In the genomic region with DNA sequence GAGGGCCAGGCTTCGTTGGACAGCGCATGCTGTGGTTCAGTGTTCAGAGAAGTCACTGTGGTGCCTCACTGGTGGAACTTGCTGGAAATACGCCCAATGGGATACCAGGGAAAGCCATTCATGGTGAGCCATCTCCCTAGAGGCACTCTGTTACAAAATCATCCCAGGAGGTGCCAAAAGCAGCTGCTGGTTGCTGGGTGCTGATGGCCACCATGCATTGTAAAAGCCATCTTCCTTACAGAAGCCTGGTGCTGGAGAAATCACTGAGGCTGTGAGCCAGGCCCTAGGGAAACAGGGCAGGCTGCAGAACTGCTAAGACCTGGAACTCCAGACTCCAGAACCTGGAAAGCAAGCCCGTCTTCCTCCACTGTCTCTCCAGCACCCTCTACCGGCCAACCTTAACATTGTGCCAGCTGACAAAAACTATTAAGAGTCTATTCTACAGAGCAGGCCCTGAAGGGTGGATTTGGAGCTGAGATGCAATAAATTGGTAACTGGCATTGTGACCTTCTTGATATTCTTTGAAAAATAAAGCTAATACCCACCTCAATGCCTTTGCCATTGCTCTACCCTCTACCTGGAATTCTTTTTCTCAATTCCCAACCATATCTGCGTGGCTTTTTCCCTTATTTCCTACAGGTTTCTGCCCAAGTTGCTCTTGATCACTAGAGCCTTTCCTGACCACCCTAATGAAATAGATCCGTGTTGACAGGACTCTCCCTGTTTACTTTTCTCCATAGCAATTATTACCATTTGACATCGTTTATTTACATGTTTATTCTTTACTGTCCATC, we compare ENCODE assay signal across 8 cellular contexts. TPM values are rescaled to one million over a fixed set of nuclear protein-coding genes. Genes with fewer than 3 reads are reported as not detected.
A peak's percentile ranks its signal among the peaks of the same experiment; 100 is the strongest.
DNase-seq lines count a peak whose midpoint lies in the region; ATAC-seq and TF ChIP-seq lines count a peak whose summit lies in the region.

No MANE protein-coding gene starts in this region.

- peaks cover 6% of the 10 kb centered on the region for H3K36me3 Mint-ChIP-seq in central memory CD8-positive, alpha-beta T cell (ENCODE audit: insufficient read depth)

- peak; percentile 89 for TF ChIP-seq CTCF in AG04450 (IDR thresholded peaks at IDR 0.05; ENCODE audit: low read depth, low read length)

- H3K27ac Mint-ChIP-seq in central memory CD8-positive, alpha-beta T cell (ENCODE audit: low read depth): no peak overlapping the region

- POLR2A ChIA-PET in AG04450 (lab: Yijun Ruan, JAX): no interaction called here

- H3K4me3 Mint-ChIP-seq in central memory CD8-positive, alpha-beta T cell: no peak overlapping the region

- H3K4me1 Mint-ChIP-seq in central memory CD8-positive, alpha-beta T cell: peaks cover 20% of the 10 kb centered on the region

- peak; percentile 63 for ATAC-seq in GM19395 (IDR thresholded peaks at IDR 0.05; ENCODE audit: unreplicated experiment)
- ATAC-seq in central memory CD8-positive, alpha-beta T cell (replicated peaks; ENCODE audit: extremely low read depth, poor library complexity, severe bottlenecking): no peak
- ATAC-seq in left colon: peak; percentile 78
- ATAC-seq in HG03025 (IDR thresholded peaks at IDR 0.05; ENCODE audit: low FRiP score, unreplicated experiment): no peak

- H3K4me3 ChIP-seq in AG04450 (ENCODE audit: low read depth, low read length): no peak overlapping the region

- no peaks in the 10 kb centered on the region for H3K27me3 Mint-ChIP-seq in central memory CD8-positive, alpha-beta T cell

- H3K9me3 ChIP-seq in AG04450 (ENCODE audit: control insufficient read depth, insufficient read depth, low read length): no peaks in the 10 kb centered on the region

- no peaks in the 10 kb centered on the region for H3K9me3 Mint-ChIP-seq in central memory CD8-positive, alpha-beta T cell

- H3K27me3 ChIP-seq in AG04450 (ENCODE audit: control insufficient read depth, insufficient read depth, low read length): no peaks in the 10 kb centered on the region

- H3K27ac ChIP-seq in AG04450 (ENCODE audit: low read depth, low read length): no peak overlapping the region

- DNase-seq in AG04450 (ENCODE audit: low read depth, low spot score): no peak
- DNase-seq in NCI-H2227 (lab: John Stamatoyannopoulos, UW; ENCODE audit: unreplicated experiment): peak; percentile 87
- DNase-seq in activated CD4-positive, CD25-positive, alpha-beta regulatory T cell treated with anti-CD3 and anti-CD28 coated beads, Interleukin-2, amount 50 U/mL, for 16 hours (ENCODE audit: low read depth, low spot score): peak; percentile 19
- DNase-seq in central memory CD8-positive, alpha-beta T cell (ENCODE audit: low spot score in 2 of 2): peak; percentile 37 to 47
- peak; percentile 41 to 68 for DNase-seq in left colon
- peak; percentile 42 to 62 for DNase-seq in stimulated activated CD4-positive, alpha-beta T cell treated with anti-CD3 and anti-CD28 coated beads, Interleukin-4, amount 100 ng/mL, for 4 hours

- CTCF ChIA-PET in AG04450 (lab: Charles Lee): interaction anchor here (0.6 to 3.7 kb wide), 29 partner anchors 9 to 1074 kb away, joined by 3 to 26 read pairs (median 4); a partner anchor contains a TSS

- intact Hi-C loops in left colon (cut with DNase I, micrococcal nuclease): no loop called here

RNA-seq across cellular contexts. Expression of a gene that starts 18.5 kb away (rescaled TPM):
- 137 and 142 TPM in 2 replicates for polyA plus RNA-seq in AG04450 (2011; rRNA removed)
- 47.7 and 63.0 TPM in 2 replicates for polyA minus RNA-seq in AG04450 (2011; rRNA and poly(A)+ RNA removed)
- 100 to 1,000 TPM; 104 to 120 TPM for total RNA-seq in left colon

RNA-seq across cellular contexts. Expression of a gene that starts 56.6 kb away (rescaled TPM):
- 10.8 and 11.4 TPM in 2 replicates for polyA plus RNA-seq in AG04450 (2011; rRNA removed)
- 22.5 and 23.5 TPM in 2 replicates for polyA minus RNA-seq in AG04450 (2011; rRNA and poly(A)+ RNA removed)
- total RNA-seq in left colon: 1 to 10 TPM; 6.8 to 7.2 TPM

Comparison
In these comparisons a context has a peak if more than half of its experiments do, and no peak if none do; other contexts are left out.
1. ATAC-seq: peak in GM19395 (single experiment) and left colon (single experiment); none in central memory CD8-positive, alpha-beta T cell (single experiment) and HG03025 (single experiment).